In genomic region chr4:145436793-145437192, GRCh38 we compare ENCODE assay signal across 2 cellular contexts.
TF ChIP-seq lines count a peak whose summit lies in the region.

No MANE protein-coding gene starts in this region.

TF ChIP-seq in GM23338, 12 proteins besides CTCF, POLR2A, EP300 and RAD21:
- no peak for TF ChIP-seq REST (IDR thresholded peaks at IDR 0.05; ENCODE audit: unreplicated experiment)
- TF ChIP-seq, protein P1, sequence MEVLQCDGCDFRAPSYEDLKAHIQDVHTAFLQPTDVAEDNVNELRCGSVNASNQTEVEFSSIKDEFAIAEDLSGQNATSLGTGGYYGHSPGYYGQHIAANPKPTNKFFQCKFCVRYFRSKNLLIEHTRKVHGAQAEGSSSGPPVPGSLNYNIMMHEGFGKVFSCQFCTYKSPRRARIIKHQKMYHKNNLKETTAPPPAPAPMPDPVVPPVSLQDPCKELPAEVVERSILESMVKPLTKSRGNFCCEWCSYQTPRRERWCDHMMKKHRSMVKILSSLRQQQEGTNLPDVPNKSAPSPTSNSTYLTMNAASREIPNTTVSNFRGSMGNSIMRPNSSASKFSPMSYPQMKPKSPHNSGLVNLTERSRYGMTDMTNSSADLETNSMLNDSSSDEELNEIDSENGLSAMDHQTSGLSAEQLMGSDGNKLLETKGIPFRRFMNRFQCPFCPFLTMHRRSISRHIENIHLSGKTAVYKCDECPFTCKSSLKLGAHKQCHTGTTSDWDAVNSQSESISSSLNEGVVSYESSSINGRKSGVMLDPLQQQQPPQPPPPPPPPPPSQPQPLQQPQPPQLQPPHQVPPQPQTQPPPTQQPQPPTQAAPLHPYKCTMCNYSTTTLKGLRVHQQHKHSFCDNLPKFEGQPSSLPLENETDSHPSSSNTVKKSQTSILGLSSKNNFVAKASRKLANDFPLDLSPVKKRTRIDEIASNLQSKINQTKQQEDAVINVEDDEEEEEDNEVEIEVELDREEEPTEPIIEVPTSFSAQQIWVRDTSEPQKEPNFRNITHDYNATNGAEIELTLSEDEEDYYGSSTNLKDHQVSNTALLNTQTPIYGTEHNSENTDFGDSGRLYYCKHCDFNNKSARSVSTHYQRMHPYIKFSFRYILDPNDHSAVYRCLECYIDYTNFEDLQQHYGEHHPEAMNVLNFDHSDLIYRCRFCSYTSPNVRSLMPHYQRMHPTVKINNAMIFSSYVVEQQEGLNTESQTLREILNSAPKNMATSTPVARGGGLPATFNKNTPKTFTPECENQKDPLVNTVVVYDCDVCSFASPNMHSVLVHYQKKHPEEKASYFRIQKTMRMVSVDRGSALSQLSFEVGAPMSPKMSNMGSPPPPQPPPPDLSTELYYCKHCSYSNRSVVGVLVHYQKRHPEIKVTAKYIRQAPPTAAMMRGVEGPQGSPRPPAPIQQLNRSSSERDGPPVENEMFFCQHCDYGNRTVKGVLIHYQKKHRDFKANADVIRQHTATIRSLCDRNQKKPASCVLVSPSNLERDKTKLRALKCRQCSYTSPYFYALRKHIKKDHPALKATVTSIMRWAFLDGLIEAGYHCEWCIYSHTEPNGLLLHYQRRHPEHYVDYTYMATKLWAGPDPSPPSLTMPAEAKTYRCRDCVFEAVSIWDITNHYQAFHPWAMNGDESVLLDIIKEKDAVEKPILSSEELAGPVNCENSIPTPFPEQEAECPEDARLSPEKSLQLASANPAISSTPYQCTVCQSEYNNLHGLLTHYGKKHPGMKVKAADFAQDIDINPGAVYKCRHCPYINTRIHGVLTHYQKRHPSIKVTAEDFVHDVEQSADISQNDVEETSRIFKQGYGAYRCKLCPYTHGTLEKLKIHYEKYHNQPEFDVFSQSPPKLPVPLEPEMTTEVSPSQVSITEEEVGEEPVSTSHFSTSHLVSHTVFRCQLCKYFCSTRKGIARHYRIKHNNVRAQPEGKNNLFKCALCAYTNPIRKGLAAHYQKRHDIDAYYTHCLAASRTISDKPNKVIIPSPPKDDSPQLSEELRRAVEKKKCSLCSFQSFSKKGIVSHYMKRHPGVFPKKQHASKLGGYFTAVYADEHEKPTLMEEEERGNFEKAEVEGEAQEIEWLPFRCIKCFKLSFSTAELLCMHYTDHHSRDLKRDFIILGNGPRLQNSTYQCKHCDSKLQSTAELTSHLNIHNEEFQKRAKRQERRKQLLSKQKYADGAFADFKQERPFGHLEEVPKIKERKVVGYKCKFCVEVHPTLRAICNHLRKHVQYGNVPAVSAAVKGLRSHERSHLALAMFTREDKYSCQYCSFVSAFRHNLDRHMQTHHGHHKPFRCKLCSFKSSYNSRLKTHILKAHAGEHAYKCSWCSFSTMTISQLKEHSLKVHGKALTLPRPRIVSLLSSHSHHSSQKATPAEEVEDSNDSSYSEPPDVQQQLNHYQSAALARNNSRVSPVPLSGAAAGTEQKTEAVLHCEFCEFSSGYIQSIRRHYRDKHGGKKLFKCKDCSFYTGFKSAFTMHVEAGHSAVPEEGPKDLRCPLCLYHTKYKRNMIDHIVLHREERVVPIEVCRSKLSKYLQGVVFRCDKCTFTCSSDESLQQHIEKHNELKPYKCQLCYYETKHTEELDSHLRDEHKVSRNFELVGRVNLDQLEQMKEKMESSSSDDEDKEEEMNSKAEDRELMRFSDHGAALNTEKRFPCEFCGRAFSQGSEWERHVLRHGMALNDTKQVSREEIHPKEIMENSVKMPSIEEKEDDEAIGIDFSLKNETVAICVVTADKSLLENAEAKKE (CRISPR knock-in tag; IDR thresholded peaks at IDR 0.05) = no peak
- no peak for TF ChIP-seq JUNB (IDR thresholded peaks at IDR 0.05; ENCODE audit: unreplicated experiment)
- TF ChIP-seq NANOG (IDR thresholded peaks at IDR 0.05; ENCODE audit: borderline replicate concordance) = no peak
- TF ChIP-seq EZH2phosphoT487 (IDR thresholded peaks at IDR 0.05; ENCODE audit: unreplicated experiment) = no peak
- TF ChIP-seq, protein P2, sequence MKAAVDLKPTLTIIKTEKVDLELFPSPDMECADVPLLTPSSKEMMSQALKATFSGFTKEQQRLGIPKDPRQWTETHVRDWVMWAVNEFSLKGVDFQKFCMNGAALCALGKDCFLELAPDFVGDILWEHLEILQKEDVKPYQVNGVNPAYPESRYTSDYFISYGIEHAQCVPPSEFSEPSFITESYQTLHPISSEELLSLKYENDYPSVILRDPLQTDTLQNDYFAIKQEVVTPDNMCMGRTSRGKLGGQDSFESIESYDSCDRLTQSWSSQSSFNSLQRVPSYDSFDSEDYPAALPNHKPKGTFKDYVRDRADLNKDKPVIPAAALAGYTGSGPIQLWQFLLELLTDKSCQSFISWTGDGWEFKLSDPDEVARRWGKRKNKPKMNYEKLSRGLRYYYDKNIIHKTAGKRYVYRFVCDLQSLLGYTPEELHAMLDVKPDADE (IDR thresholded peaks at IDR 0.05) = no peak
- no peak for TF ChIP-seq ZNF114 (CRISPR knock-in tag; IDR thresholded peaks at IDR 0.05)

TF ChIP-seq in H1, 55 proteins besides CTCF, POLR2A, EP300 and RAD21:
- TF ChIP-seq JUND (IDR thresholded peaks at IDR 0.05; ENCODE audit: low read length) (no peak), GTF2F1 (IDR thresholded peaks at IDR 0.05; ENCODE audit: borderline replicate concordance, low read depth, low read length) (no peak), SAP30 (IDR thresholded peaks at IDR 0.05; ENCODE audit: insufficient read depth, insufficient replicate concordance, low read length) (no peak), SRF (IDR thresholded peaks at IDR 0.05; ENCODE audit: low read depth, low read length) (no peak), TEAD4 (IDR thresholded peaks at IDR 0.05; ENCODE audit: low read depth, low read length) (no peak), HDAC6 (IDR thresholded peaks at IDR 0.05; ENCODE audit: low read depth, low read length) (no peak), USF2 (IDR thresholded peaks at IDR 0.05; ENCODE audit: low read length) (no peak)
